Comparison of ENCODE assay signal across 11 cellular contexts in genomic region chr13:114078501-114079451, GRCh38. TPM values are rescaled to one million over a fixed set of nuclear protein-coding genes. Genes with fewer than 3 reads are reported as not detected.
DNase-seq lines count a peak whose midpoint lies in the region; ATAC-seq, FAIRE-seq and TF ChIP-seq lines count a peak whose summit lies in the region.
"Had no signal": no experiment of that assay in that cellular context is flagged by ENCODE, and none has a peak within 500 bp of the region (broad histone marks: within the 10 kb centered on the region; RNA-seq: fewer than 3 reads in every experiment).

No MANE protein-coding gene starts in this region.

- no peak for TF ChIP-seq CTCF in astrocyte (IDR thresholded peaks at IDR 0.05; ENCODE audit: insufficient read depth, low read depth, low read length)
- no peak for TF ChIP-seq CTCF in keratinocyte (optimal IDR thresholded peaks at IDR 0.05 in 1 of 3, IDR thresholded peaks at IDR 0.05 in 1 of 3, conservative IDR thresholded peaks at IDR 0.05 in 1 of 3; ENCODE audit: extremely low read depth in 1 of 3, insufficient read depth in 2 of 3, low read length in 3 of 3)

- H3K4me3 ChIP-seq in astrocyte (ENCODE audit: insufficient read depth, low read depth, low read length) (no peak overlapping the region), keratinocyte (ENCODE audit: control insufficient read depth in 2 of 3, extremely low read depth in 1 of 3, insufficient read depth in 2 of 3, low read depth in 1 of 3, low read length in 3 of 3) (no peak overlapping the region), subcutaneous abdominal adipose tissue (ENCODE audit: low read depth in 1 of 5, low read length in 5 of 5) (peak overlapping the region in 1 of 5 donors; percentile 4)

- H3K36me3 Mint-ChIP-seq in astrocyte (ENCODE audit: low read depth, unreplicated experiment), result peaks cover 32% of the 10 kb centered on the region
- H3K36me3 Mint-ChIP-seq in stimulated activated memory B cell treated with anti-CD40 and anti-IgM and Interleukin-4, amounts not matched to agents 10 μg/mL and 1 μg/mL and 100 μg/mL, for 72 hours, result peaks cover 12% of the 10 kb centered on the region

- FAIRE-seq in astrocyte (lab: Jason Lieb, UNC) (no peak), keratinocyte (lab: Jason Lieb, UNC) (peak; percentile 84)
- FAIRE-seq: A204.1 had no signal

- H3K27me3 ChIP-seq in astrocyte (ENCODE audit: insufficient read depth, low read length) (no peaks in the 10 kb centered on the region), keratinocyte (ENCODE audit: control insufficient read depth, extremely low read depth, insufficient read depth, low read length) (no peaks in the 10 kb centered on the region), subcutaneous abdominal adipose tissue (ENCODE audit: control insufficient read depth in 5 of 5, insufficient read depth in 4 of 5, low read length in 5 of 5) (no peaks in the 10 kb centered on the region)

- H2AFZ ChIP-seq in astrocyte (ENCODE audit: low read depth, low read length), result no peak overlapping the region
- peak overlapping the region; percentile 26 for H2AFZ ChIP-seq in keratinocyte (ENCODE audit: control insufficient read depth, low read length)

- H3K4me2 ChIP-seq in astrocyte (ENCODE audit: low read length) (peak overlapping the region; percentile 58), keratinocyte (ENCODE audit: control insufficient read depth, extremely low read depth, insufficient read depth, low read depth, low read length) (peak overlapping the region; percentile 52)

- no peaks in the 10 kb centered on the region for H3K9me3 Mint-ChIP-seq in astrocyte (ENCODE audit: unreplicated experiment)
- no peaks in the 10 kb centered on the region for H3K9me3 Mint-ChIP-seq in stimulated activated memory B cell treated with anti-CD40 and anti-IgM and Interleukin-4, amounts not matched to agents 10 μg/mL and 1 μg/mL and 100 μg/mL, for 72 hours

- H3K79me2 ChIP-seq in astrocyte (ENCODE audit: insufficient read depth, low read length), result peaks cover 95% of the 10 kb centered on the region
- peaks cover 3% of the 10 kb centered on the region for H3K79me2 ChIP-seq in keratinocyte (ENCODE audit: control insufficient read depth, insufficient read depth, low read length)

- H3K4me3 Mint-ChIP-seq in astrocyte (ENCODE audit: unreplicated experiment), result peak overlapping the region; percentile 42
- H3K4me3 Mint-ChIP-seq in stimulated activated memory B cell treated with anti-CD40 and anti-IgM and Interleukin-4, amounts not matched to agents 10 μg/mL and 1 μg/mL and 100 μg/mL, for 72 hours, result no peak overlapping the region

- peaks cover 12% of the 10 kb centered on the region for H3K4me1 Mint-ChIP-seq in astrocyte (ENCODE audit: low read depth, unreplicated experiment)
- H3K4me1 Mint-ChIP-seq in stimulated activated memory B cell treated with anti-CD40 and anti-IgM and Interleukin-4, amounts not matched to agents 10 μg/mL and 1 μg/mL and 100 μg/mL, for 72 hours, result peaks cover 57% of the 10 kb centered on the region

- DNase-seq in NCI-H1417 (lab: John Stamatoyannopoulos, UW) (peak in 2 of 3 experiments; percentile 51 to 75), NCI-H1417 treated with DMSO at 0.1 percent for 48 hours (lab: John Stamatoyannopoulos, UW) (no peak), astrocyte (ENCODE audit: low read depth) (peak; percentile 92), keratinocyte (ENCODE audit: low read depth, low spot score) (no peak), NCI-H524 treated with DMSO at 0.1 percent for 48 hours (lab: John Stamatoyannopoulos, UW) (no peak)
- DNase-seq: foreskin melanocyte, T-helper 1 cell had no signal

- H3K9me1 ChIP-seq in keratinocyte (ENCODE audit: control insufficient read depth, extremely low read depth, insufficient read depth, low read length), result peaks cover 3% of the 10 kb centered on the region

- H3K9ac ChIP-seq in astrocyte (ENCODE audit: low read length), result peak overlapping the region; percentile 51
- peak overlapping the region; percentile 13 for H3K9ac ChIP-seq in keratinocyte (ENCODE audit: control insufficient read depth, extremely low read depth, insufficient read depth, low read length)
- peak overlapping the region in 2 of 5 donors; percentile 35 to 38 for H3K9ac ChIP-seq in subcutaneous abdominal adipose tissue (ENCODE audit: low read length in 5 of 5)

- H3K27me3 Mint-ChIP-seq in astrocyte (ENCODE audit: low read depth, unreplicated experiment), result no peaks in the 10 kb centered on the region
- no peaks in the 10 kb centered on the region for H3K27me3 Mint-ChIP-seq in stimulated activated memory B cell treated with anti-CD40 and anti-IgM and Interleukin-4, amounts not matched to agents 10 μg/mL and 1 μg/mL and 100 μg/mL, for 72 hours

- H3K9me3 ChIP-seq in astrocyte (ENCODE audit: insufficient read depth, low read depth, low read length) (no peaks in the 10 kb centered on the region), keratinocyte (ENCODE audit: control insufficient read depth, low read depth, low read length) (no peaks in the 10 kb centered on the region), subcutaneous abdominal adipose tissue (ENCODE audit: control insufficient read depth in 5 of 5, low read length in 5 of 5) (no peaks in the 10 kb centered on the region)

- H4K20me1 ChIP-seq in astrocyte (ENCODE audit: insufficient read depth, low read length) (peaks cover 91% of the 10 kb centered on the region), keratinocyte (ENCODE audit: control insufficient read depth, extremely low read depth, insufficient read depth, low read length) (no peaks in the 10 kb centered on the region)

- dilution Hi-C loops in keratinocyte (cut with MboI; ENCODE audit: extremely low pct_ligation_motif_present, low sequenced_read_pairs), result loop anchor here (10.0 kb wide), 1 partner anchor 46 kb away; no protein-coding TSS in a partner anchor

- H3K4me1 ChIP-seq in astrocyte (ENCODE audit: insufficient read depth, low read length), result peaks cover 20% of the 10 kb centered on the region
- H3K4me1 ChIP-seq in keratinocyte (ENCODE audit: control insufficient read depth, extremely low read depth, insufficient read depth, low read length), result peaks cover 14% of the 10 kb centered on the region
- H3K4me1 ChIP-seq in subcutaneous abdominal adipose tissue (ENCODE audit: control insufficient read depth in 5 of 5, insufficient read depth in 5 of 5, low read length in 5 of 5), result peaks cover 2 to 24% (median 17%) of the 10 kb centered on the region in 5 donors

- peak overlapping the region; percentile 36 for H3K27ac Mint-ChIP-seq in astrocyte (ENCODE audit: unreplicated experiment)
- no peak overlapping the region for H3K27ac Mint-ChIP-seq in stimulated activated memory B cell treated with anti-CD40 and anti-IgM and Interleukin-4, amounts not matched to agents 10 μg/mL and 1 μg/mL and 100 μg/mL, for 72 hours

- H3K36me3 ChIP-seq in astrocyte (ENCODE audit: insufficient read depth, low read length), result peaks cover 6% of the 10 kb centered on the region
- no peaks in the 10 kb centered on the region for H3K36me3 ChIP-seq in keratinocyte (ENCODE audit: control insufficient read depth in 2 of 2, extremely low read depth in 1 of 2, insufficient read depth in 2 of 2, low read length in 2 of 2)
- peaks cover 0 to 5% (median under 1%) of the 10 kb centered on the region in 5 donors for H3K36me3 ChIP-seq in subcutaneous abdominal adipose tissue (ENCODE audit: control insufficient read depth in 5 of 5, insufficient read depth in 5 of 5, low read length in 5 of 5)

- H3K27ac ChIP-seq in astrocyte (ENCODE audit: low read depth, low read length), result peak overlapping the region; percentile 38
- no peak overlapping the region for H3K27ac ChIP-seq in keratinocyte (ENCODE audit: control insufficient read depth, insufficient read depth, low read length)
- H3K27ac ChIP-seq in subcutaneous abdominal adipose tissue (ENCODE audit: low read depth, low read length), result peak overlapping the region; percentile 54

- ATAC-seq in stimulated activated memory B cell treated with anti-CD40 and anti-IgM and Interleukin-4, amounts not matched to agents 10 μg/mL and 1 μg/mL and 100 μg/mL, for 72 hours, result no peak
- ATAC-seq in HG02870 (IDR thresholded peaks at IDR 0.05; ENCODE audit: unreplicated experiment), result no peak

RNA-seq across cellular contexts. Expression of gene RASA3, which starts 53.6 kb away (rescaled TPM):
- total RNA-seq in astrocyte, result 41.1 and 41.4 TPM in 2 replicates
- polyA plus RNA-seq in keratinocyte, result 3.5 to 6.9 TPM (median 4.1 TPM) in 3 replicates
- 1.1 TPM for polyA plus RNA-seq in keratinocyte (2011; ENCODE audit: low read depth)
- 3.1 and 4.8 TPM in 2 replicates for polyA plus RNA-seq in keratinocyte (2011; cell fraction: cytosol; rRNA removed)
- 5.9 and 7.0 TPM in 2 replicates for polyA plus RNA-seq in keratinocyte (2011; cell fraction: nucleus; rRNA removed)
- 2.0 and 6.9 TPM in 2 replicates for polyA plus RNA-seq in keratinocyte (2012; ENCODE audit: low replicate concordance)
- 3.6 to 5.4 TPM (median 4.5 TPM) in 3 replicates for polyA minus RNA-seq in keratinocyte
- 5.2 TPM for polyA minus RNA-seq in keratinocyte (2011; cell fraction: cytosol; rRNA and poly(A)+ RNA removed)
- polyA minus RNA-seq in keratinocyte (2011; cell fraction: nucleus; rRNA and poly(A)+ RNA removed), result 5.0 and 6.9 TPM in 2 replicates

Comparison
In these comparisons a context has a peak if more than half of its experiments do, and no peak if none do; other contexts are left out.
1. DNase-seq: peak in NCI-H1417 (2 of 3) and astrocyte (single experiment); none in NCI-H1417 treated with DMSO at 0.1 percent for 48 hours (single experiment), keratinocyte (single experiment) and NCI-H524 treated with DMSO at 0.1 percent for 48 hours (single experiment).